ENCODE assay signal across 1 cellular context in the genomic region with DNA sequence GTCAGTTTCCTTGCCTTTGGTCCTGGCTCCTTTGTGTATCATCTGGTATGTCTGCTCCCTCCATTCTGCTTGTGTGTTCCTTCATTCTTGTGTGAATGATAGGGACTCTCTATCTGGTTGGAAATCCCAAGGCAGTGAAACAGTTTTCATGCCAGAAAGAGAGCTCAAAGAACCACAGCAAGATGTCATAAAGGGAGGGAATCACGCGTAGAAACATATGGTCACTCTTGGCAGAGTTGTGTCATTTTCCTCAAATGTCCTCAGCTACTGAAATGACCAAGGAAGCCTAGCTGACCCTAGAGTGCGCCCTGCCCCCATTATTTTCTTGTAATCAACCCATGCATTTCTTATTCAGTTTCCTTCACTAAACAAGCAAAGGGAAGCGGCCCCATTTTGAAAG.
TF ChIP-seq lines count a peak whose summit lies in the region.

No MANE protein-coding gene starts in this region.

TF ChIP-seq in WTC11, 78 proteins besides CTCF, POLR2A, EP300 and RAD21 (continued from another document):
- TF ChIP-seq, protein P1, sequence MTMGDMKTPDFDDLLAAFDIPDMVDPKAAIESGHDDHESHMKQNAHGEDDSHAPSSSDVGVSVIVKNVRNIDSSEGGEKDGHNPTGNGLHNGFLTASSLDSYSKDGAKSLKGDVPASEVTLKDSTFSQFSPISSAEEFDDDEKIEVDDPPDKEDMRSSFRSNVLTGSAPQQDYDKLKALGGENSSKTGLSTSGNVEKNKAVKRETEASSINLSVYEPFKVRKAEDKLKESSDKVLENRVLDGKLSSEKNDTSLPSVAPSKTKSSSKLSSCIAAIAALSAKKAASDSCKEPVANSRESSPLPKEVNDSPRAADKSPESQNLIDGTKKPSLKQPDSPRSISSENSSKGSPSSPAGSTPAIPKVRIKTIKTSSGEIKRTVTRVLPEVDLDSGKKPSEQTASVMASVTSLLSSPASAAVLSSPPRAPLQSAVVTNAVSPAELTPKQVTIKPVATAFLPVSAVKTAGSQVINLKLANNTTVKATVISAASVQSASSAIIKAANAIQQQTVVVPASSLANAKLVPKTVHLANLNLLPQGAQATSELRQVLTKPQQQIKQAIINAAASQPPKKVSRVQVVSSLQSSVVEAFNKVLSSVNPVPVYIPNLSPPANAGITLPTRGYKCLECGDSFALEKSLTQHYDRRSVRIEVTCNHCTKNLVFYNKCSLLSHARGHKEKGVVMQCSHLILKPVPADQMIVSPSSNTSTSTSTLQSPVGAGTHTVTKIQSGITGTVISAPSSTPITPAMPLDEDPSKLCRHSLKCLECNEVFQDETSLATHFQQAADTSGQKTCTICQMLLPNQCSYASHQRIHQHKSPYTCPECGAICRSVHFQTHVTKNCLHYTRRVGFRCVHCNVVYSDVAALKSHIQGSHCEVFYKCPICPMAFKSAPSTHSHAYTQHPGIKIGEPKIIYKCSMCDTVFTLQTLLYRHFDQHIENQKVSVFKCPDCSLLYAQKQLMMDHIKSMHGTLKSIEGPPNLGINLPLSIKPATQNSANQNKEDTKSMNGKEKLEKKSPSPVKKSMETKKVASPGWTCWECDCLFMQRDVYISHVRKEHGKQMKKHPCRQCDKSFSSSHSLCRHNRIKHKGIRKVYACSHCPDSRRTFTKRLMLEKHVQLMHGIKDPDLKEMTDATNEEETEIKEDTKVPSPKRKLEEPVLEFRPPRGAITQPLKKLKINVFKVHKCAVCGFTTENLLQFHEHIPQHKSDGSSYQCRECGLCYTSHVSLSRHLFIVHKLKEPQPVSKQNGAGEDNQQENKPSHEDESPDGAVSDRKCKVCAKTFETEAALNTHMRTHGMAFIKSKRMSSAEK (CRISPR knock-in tag; IDR thresholded peaks at IDR 0.05; ENCODE audit: borderline replicate concordance) = no peak
- no peak for TF ChIP-seq TCF7 (CRISPR knock-in tag; IDR thresholded peaks at IDR 0.05; ENCODE audit: low read depth)
- no peak for TF ChIP-seq JAZF1 (CRISPR knock-in tag; IDR thresholded peaks at IDR 0.05)
- TF ChIP-seq, protein P2, sequence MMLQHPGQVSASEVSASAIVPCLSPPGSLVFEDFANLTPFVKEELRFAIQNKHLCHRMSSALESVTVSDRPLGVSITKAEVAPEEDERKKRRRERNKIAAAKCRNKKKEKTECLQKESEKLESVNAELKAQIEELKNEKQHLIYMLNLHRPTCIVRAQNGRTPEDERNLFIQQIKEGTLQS (CRISPR knock-in tag; conservative IDR thresholded peaks at IDR 0.05) = no peak
- TF ChIP-seq MYBL2 (CRISPR knock-in tag; IDR thresholded peaks at IDR 0.05) = no peak
- no peak for TF ChIP-seq NR3C1 (CRISPR knock-in tag; conservative IDR thresholded peaks at IDR 0.05; ENCODE audit: low read depth)
- TF ChIP-seq ZNF671 (CRISPR knock-in tag; IDR thresholded peaks at IDR 0.05) = no peak
- no peak for TF ChIP-seq ZNF121 (CRISPR knock-in tag; IDR thresholded peaks at IDR 0.05)
TF ChIP-seq in WTC11: peak in this region for 0.
